11 cellular contexts compared by ENCODE assay signal in genomic region chr2:20617081-20617575, GRCh38. TPM values are rescaled to one million over a fixed set of nuclear protein-coding genes. Genes with fewer than 3 reads are reported as not detected.
DNase-seq lines count a peak whose midpoint lies in the region; ATAC-seq, FAIRE-seq and TF ChIP-seq lines count a peak whose summit lies in the region.
"Had no signal": no experiment of that assay in that cellular context is flagged by ENCODE, and none has a peak within 500 bp of the region (broad histone marks: within the 10 kb centered on the region; RNA-seq: fewer than 3 reads in every experiment).

No MANE protein-coding gene starts in this region.

- H2AK5ac ChIP-seq in IMR-90 (ENCODE audit: low read depth, low read length), result peak overlapping the region; percentile 93

- FAIRE-seq in K562 (lab: Jason Lieb, UNC) (peak; percentile 29), kidney (lab: Jason Lieb, UNC) (no peak)
- FAIRE-seq: TTC549 had no signal

- H4K5ac ChIP-seq in IMR-90 (ENCODE audit: low read depth, low read length), result peak overlapping the region; percentile 40

- ATAC-seq in IMR-90 (ENCODE audit: low read depth) (no peak), K562 (peak; percentile 78)

- in situ Hi-C loops in IMR-90 (cut with MboI; ENCODE audit: low sequenced_read_pairs), result no loop called here
- in situ Hi-C loops in K562 (cut with MboI), result no loop called here

- TF ChIP-seq CTCF in IMR-90 (conservative IDR thresholded peaks at IDR 0.05; ENCODE audit: low read depth, low read length) (no peak), K562 (IDR thresholded peaks at IDR 0.05 in 2 of 3, conservative IDR thresholded peaks at IDR 0.05 in 1 of 3; ENCODE audit: insufficient read depth in 2 of 3, low read depth in 1 of 3, low read length in 3 of 3) (no peak), kidney (IDR thresholded peaks at IDR 0.05; ENCODE audit: borderline replicate concordance, extremely low read depth, insufficient read depth) (no peak)

- no peaks in the 10 kb centered on the region for H3K79me2 ChIP-seq in K562 (ENCODE audit: control insufficient read depth, insufficient read depth, low read length)

- H2BK20ac ChIP-seq in IMR-90 (ENCODE audit: low read depth, low read length), result no peak overlapping the region; the same call in 1 of the 2 replicates

- H3K27me3 ChIP-seq in IMR-90 (ENCODE audit: control insufficient read depth, insufficient read depth, low read length), result no peaks in the 10 kb centered on the region
- H3K27me3 ChIP-seq in K562 (ENCODE audit: control insufficient read depth in 2 of 2, insufficient read depth in 2 of 2, low read length in 2 of 2), result no peaks in the 10 kb centered on the region

- no TSS peak for BruUV-seq in IMR-90 (replicated peaks; lab: Mats Ljungman, UMichigan)
- no TSS peak for BruUV-seq in K562 (replicated peaks; lab: Mats Ljungman, UMichigan)

- H2BK120ac ChIP-seq in IMR-90 (ENCODE audit: low read depth, low read length), result peak overlapping the region; percentile 95

- H3K27ac ChIP-seq in IMR-90 (ENCODE audit: insufficient read depth, low read length), result peak overlapping the region; percentile 90; the same call in 1 of the 2 replicates
- H3K27ac ChIP-seq in K562 (ENCODE audit: extremely low read depth, low read depth, low read length), result peak overlapping the region; percentile 32; the same call in 1 of the 3 replicates
- H3K27ac ChIP-seq in kidney (ENCODE audit: low read depth in 2 of 2, low read length in 2 of 2), result peak overlapping the region; percentile 94 to 97
- H3K27ac ChIP-seq in skin epidermis, result peak overlapping the region in 16 of 21 experiments; percentile 0 to 91 (median 79)

- H3K9me3 ChIP-seq in IMR-90 (ENCODE audit: control insufficient read depth, insufficient read depth, low read length) (no peaks in the 10 kb centered on the region), K562 (replicated peaks; ENCODE audit: control insufficient read depth, insufficient read depth, low read depth, low read length) (no peaks in the 10 kb centered on the region), kidney (ENCODE audit: control insufficient read depth in 1 of 2, low read length in 2 of 2) (no peaks in the 10 kb centered on the region)

- H4K20me1 ChIP-seq in IMR-90 (ENCODE audit: insufficient read depth, low read length), result no peaks in the 10 kb centered on the region
- no peaks in the 10 kb centered on the region for H4K20me1 ChIP-seq in K562 (replicated peaks; ENCODE audit: control insufficient read depth, insufficient read depth, low read length)

- H2AFZ ChIP-seq in IMR-90 (replicated peaks; ENCODE audit: low read length, poor library complexity) (peak overlapping the region; percentile 40), K562 (ENCODE audit: low read depth, low read length) (peak overlapping the region; percentile 43; the same call in 1 of the 2 replicates)

- H2BK5ac ChIP-seq in IMR-90 (ENCODE audit: low read depth, low read length, poor library complexity, severe bottlenecking), result peak overlapping the region; percentile 92

- DNase-seq in IMR-90 (no peak), K562 (ENCODE audit: extremely low read depth in 1 of 4, low spot score in 3 of 4) (peak; percentile 69 to 77 (median 74)), kidney (peak; percentile 94), DMS153 treated with DMSO at 0.1 percent for 48 hours (lab: John Stamatoyannopoulos, UW; ENCODE audit: unreplicated experiment) (no peak), KG1 (lab: John Stamatoyannopoulos, UW) (no peak), NCI-H1694 treated with DMSO at 0.1 percent for 48 hours (lab: John Stamatoyannopoulos, UW) (no peak), GM19240 (ENCODE audit: insufficient read length, low spot score) (no peak)
- DNase-seq: naive B cell, NCI-H1436 treated with DMSO at 0.1 percent for 48 hours had no signal

- H3K36me3 ChIP-seq in IMR-90 (ENCODE audit: control insufficient read depth, insufficient read depth, low read length) (peaks cover 16% of the 10 kb centered on the region), K562 (ENCODE audit: control insufficient read depth, insufficient read depth, low read length) (no peaks in the 10 kb centered on the region), kidney (ENCODE audit: control insufficient read depth in 1 of 2, insufficient read depth in 2 of 2, low read length in 2 of 2) (peaks cover 13 to 19% of the 10 kb centered on the region in 2 donors)

- peak overlapping the region; percentile 73 for H4K91ac ChIP-seq in IMR-90 (ENCODE audit: insufficient read depth, low read depth, low read length)

- H4K8ac ChIP-seq in IMR-90 (ENCODE audit: low read depth in 2 of 2, low read length in 2 of 2), result peak overlapping the region; percentile 32 to 83; a peak in 3 of 4 replicates

- no peak overlapping the region for H3K56ac ChIP-seq in IMR-90 (ENCODE audit: extremely low read depth, insufficient read depth, low read length)

- peak overlapping the region; percentile 74 for H2AK9ac ChIP-seq in IMR-90 (replicated peaks; ENCODE audit: low read depth, low read length, poor library complexity)

- peak overlapping the region; percentile 76 for H3K18ac ChIP-seq in IMR-90 (ENCODE audit: low read depth, low read length)

- H3K9ac ChIP-seq in IMR-90 (ENCODE audit: low read depth, low read length), result no peak overlapping the region
- peak overlapping the region in 1 of 2 experiments; percentile 77; a peak in 3 of 4 replicates for H3K9ac ChIP-seq in K562 (ENCODE audit: insufficient read depth in 1 of 2, low read depth in 2 of 2, low read length in 2 of 2)
- peak overlapping the region; percentile 45 to 90 for H3K9ac ChIP-seq in kidney (ENCODE audit: low read length in 2 of 2)

- H3K9me1 ChIP-seq in IMR-90 (ENCODE audit: insufficient read depth, low read length), result peaks cover 23% of the 10 kb centered on the region
- H3K9me1 ChIP-seq in K562 (ENCODE audit: control insufficient read depth, insufficient read depth, low read length), result no peaks in the 10 kb centered on the region

- H3K4me3 ChIP-seq in IMR-90 (ENCODE audit: insufficient read depth, low read depth, low read length) (no peak overlapping the region), K562 (no peak overlapping the region), kidney (ENCODE audit: low read length in 2 of 2) (no peak overlapping the region), skin epidermis (no peak overlapping the region)

- TF ChIP-seq POLR2A in IMR-90 (IDR thresholded peaks at IDR 0.05; ENCODE audit: low read depth, low read length) (no peak), K562 (conservative IDR thresholded peaks at IDR 0.05) (no peak)

- H3K14ac ChIP-seq in IMR-90 (replicated peaks; ENCODE audit: low read depth, low read length), result peak overlapping the region; percentile 93; the same call in 1 of the 2 replicates

- CTCF ChIA-PET in IMR-90 (lab: Yijun Ruan, JAX) (interaction anchor here (0.6 to 1.6 kb wide), 10 partner anchors 13 to 180 kb away, joined by 3 to 16 read pairs (median 4); partner anchors contain the start of gene RHOB), K562 (lab: Yijun Ruan, JAX; ENCODE audit: low intra/inter-chr PET ratio) (no interaction called here)

- H3K4ac ChIP-seq in IMR-90 (ENCODE audit: low read depth, low read length), result peak overlapping the region; percentile 97

- 80% methylated on average over 1 of the region's 10 CpGs; no CpG with 5 or more reads in 1 of the 2 experiments for WGBS in IMR-90 (ENCODE audit: extremely low coverage in 2 of 2, insufficient read length in 1 of 2), 2 experiments
- 24% methylated on average over 7 of the region's 10 CpGs for WGBS in K562 (ENCODE audit: insufficient coverage, low coverage, missing lambda C conversion rate)

- H2BK15ac ChIP-seq in IMR-90 (ENCODE audit: low read depth, low read length), result peak overlapping the region; percentile 49; the same call in 2 of the 3 replicates

- peaks cover 25% of the 10 kb centered on the region for H3K4me1 ChIP-seq in IMR-90 (ENCODE audit: control insufficient read depth, insufficient read depth, low read length)
- H3K4me1 ChIP-seq in K562 (replicated peaks in 1 of 2; ENCODE audit: control insufficient read depth in 2 of 2, insufficient read depth in 2 of 2, low read length in 2 of 2), result peaks cover 19 to 31% of the 10 kb centered on the region in 2 experiments
- peaks cover 60 to 69% of the 10 kb centered on the region in 2 donors for H3K4me1 ChIP-seq in kidney (ENCODE audit: control insufficient read depth in 1 of 2, insufficient read depth in 1 of 2, low read depth in 1 of 2, low read length in 2 of 2)

- dilution Hi-C loops in IMR-90 (cut with HindIII; ENCODE audit: low sequenced_read_pairs, unreplicated experiment), result no loop called here

- intact Hi-C loops in IMR-90 (cut with micrococcal nuclease), result no loop called here
- intact Hi-C loops in K562 (cut with micrococcal nuclease), result no loop called here
- intact Hi-C loops in kidney (cut with DNase I), result no loop called here

- POLR2A ChIA-PET in IMR-90 (lab: Charles Lee; ENCODE audit: unreplicated experiment) (interaction anchor here (2.1 kb wide), 1 partner anchor 170 kb away, joined by 14 read pairs; the partner anchor contains the start of gene RHOB), K562 (lab: Yijun Ruan, JAX) (interaction anchor here (0.6 to 1.2 kb wide), 4 partner anchors 8 to 168 kb away, joined by 3 to 5 read pairs (median 3); no protein-coding TSS in a partner anchor)

- no peak for TF ChIP-seq EP300 in K562 (IDR thresholded peaks at IDR 0.05; ENCODE audit: low read length)

- TF ChIP-seq RAD21 in IMR-90 (IDR thresholded peaks at IDR 0.05; ENCODE audit: low read length), result no peak
- TF ChIP-seq RAD21 in K562 (CRISPR knock-in tag; conservative IDR thresholded peaks at IDR 0.05 in 1 of 2, IDR thresholded peaks at IDR 0.05 in 1 of 2), result no peak

- peaks cover 0 to 18% of the 10 kb centered on the region in 2 experiments; a peak in 1 of 4 replicates for H3K79me1 ChIP-seq in IMR-90 (ENCODE audit: low read depth in 1 of 2, low read length in 2 of 2)

- peak overlapping the region; percentile 74; the same call in 1 of the 2 replicates for H3K23ac ChIP-seq in IMR-90 (ENCODE audit: low read depth, low read length)

- no peak overlapping the region for H3K4me2 ChIP-seq in IMR-90 (ENCODE audit: low read depth, low read length)
- peak overlapping the region; percentile 32; the same call in 1 of the 2 replicates for H3K4me2 ChIP-seq in K562 (ENCODE audit: insufficient read depth, low read length)

RNA-seq across cellular contexts. Expression of gene HS1BP3, which starts 33.8 kb away (rescaled TPM):
- total RNA-seq in IMR-90 (2012; rRNA removed), result 9.0 and 10.3 TPM in 2 replicates
- 13.6 and 14.8 TPM in 2 replicates for polyA plus RNA-seq in IMR-90 (2012; rRNA removed)
- 12.6 and 13.7 TPM in 2 replicates for polyA plus RNA-seq in IMR-90 (2012; cell fraction: cytosol; rRNA removed)
- polyA plus RNA-seq in IMR-90 (2012; cell fraction: nucleus; rRNA removed; ENCODE audit: low replicate concordance), result 34.4 and 38.9 TPM in 2 replicates
- total RNA-seq in K562 (2011; cell fraction: chromatin; rRNA removed; ENCODE audit: low replicate concordance), result 4.8 and 13.7 TPM in 2 replicates
- 6.7 and 9.2 TPM in 2 replicates for total RNA-seq in K562 (2011; cell fraction: nucleolus; rRNA removed)
- total RNA-seq in K562 (2011; cell fraction: nucleoplasm; rRNA removed), result 8.7 and 9.6 TPM in 2 replicates
- 6.5 and 6.7 TPM in 2 replicates for total RNA-seq in K562 (2014; rRNA removed)
- total RNA-seq in K562 (2014; rRNA removed; fragmentation: Illumina TruSeq; extraction: Trizol), result 2.0 and 3.5 TPM in 2 replicates
- total RNA-seq in K562 (2015; rRNA removed; fragmentation: Illumina TruSeq; extraction: Trizol), result 7.6 and 8.3 TPM in 2 replicates
- total RNA-seq in K562 (2021), result 7.4 and 7.5 TPM in 2 replicates
- polyA plus RNA-seq in K562 (2011; rRNA removed), result 3.0 and 6.5 TPM in 2 replicates
- 3.3 and 4.1 TPM in 2 replicates for polyA plus RNA-seq in K562 (2011; cell fraction: cytosol; rRNA removed)
- polyA plus RNA-seq in K562 (2011; cell fraction: nucleus; rRNA removed), result 8.2 and 10.8 TPM in 2 replicates
- polyA plus RNA-seq in K562 (2012), result 7.9 and 28.0 TPM in 2 replicates
- 5.9 and 6.9 TPM in 2 replicates for polyA plus RNA-seq in K562 (2014; fragmentation: Illumina TruSeq; extraction: Trizol)
- polyA plus RNA-seq in K562 (2014; fragmentation: Nextera tagmentation; extraction: Ambion mirVana), result under 1 TPM; 0.41 to 0.63 TPM
- 5.9 and 6.2 TPM in 2 replicates for polyA plus RNA-seq in K562 (2014; rRNA removed)
- 2.3 and 5.2 TPM in 2 replicates for polyA minus RNA-seq in K562 (2011; rRNA and poly(A)+ RNA removed)
- polyA minus RNA-seq in K562 (2011; cell fraction: cytosol; rRNA and poly(A)+ RNA removed), result 2.2 and 6.9 TPM in 2 replicates
- 9.1 and 9.4 TPM in 2 replicates for polyA minus RNA-seq in K562 (2011; cell fraction: nucleus; rRNA and poly(A)+ RNA removed)
- total RNA-seq in kidney, result 35.5 TPM
- polyA plus RNA-seq in kidney (ENCODE audit: insufficient read depth, low read depth, low replicate concordance), result 37.5 TPM

RNA-seq across cellular contexts. Expression of gene GDF7, which starts 49.8 kb away (rescaled TPM):
- under 0.01 TPM in 2 replicates for total RNA-seq in IMR-90 (2012; rRNA removed)
- polyA plus RNA-seq in IMR-90 (2012; rRNA removed), result 0.02 TPM in 1 of 2 replicates, not detected in the other
- under 0.01 and 0.01 TPM in 2 replicates for polyA plus RNA-seq in IMR-90 (2012; cell fraction: cytosol; rRNA removed)
- 0.03 and 0.10 TPM in 2 replicates for polyA plus RNA-seq in IMR-90 (2012; cell fraction: nucleus; rRNA removed; ENCODE audit: low replicate concordance)
- total RNA-seq in K562 (2011; cell fraction: chromatin; rRNA removed; ENCODE audit: low replicate concordance), result not detected in 2 replicates
- not detected in 2 replicates for total RNA-seq in K562 (2011; cell fraction: nucleolus; rRNA removed)
- total RNA-seq in K562 (2011; cell fraction: nucleoplasm; rRNA removed), result not detected in 2 replicates
- total RNA-seq in K562 (2014; rRNA removed), result not detected in 2 replicates
- total RNA-seq in K562 (2014; rRNA removed; fragmentation: Illumina TruSeq; extraction: Trizol), result not detected in 2 replicates
- not detected in 2 replicates for total RNA-seq in K562 (2015; rRNA removed; fragmentation: Illumina TruSeq; extraction: Trizol)
- total RNA-seq in K562 (2021), result not detected in 2 replicates
- 0.01 TPM in 1 of 2 replicates, not detected in the other for polyA plus RNA-seq in K562 (2011; rRNA removed)
- polyA plus RNA-seq in K562 (2011; cell fraction: cytosol; rRNA removed), result 0.01 TPM in 1 of 2 replicates, not detected in the other
- polyA plus RNA-seq in K562 (2011; cell fraction: nucleus; rRNA removed), result 0.06 TPM in 1 of 2 replicates, not detected in the other
- polyA plus RNA-seq in K562 (2012), result 0.04 and 0.11 TPM in 2 replicates
- not detected in 2 replicates for polyA plus RNA-seq in K562 (2014; fragmentation: Illumina TruSeq; extraction: Trizol)
- polyA plus RNA-seq in K562 (2014; fragmentation: Nextera tagmentation; extraction: Ambion mirVana), result under 1 TPM; 0.01 TPM
- 0.01 TPM in 1 of 2 replicates, not detected in the other for polyA plus RNA-seq in K562 (2014; rRNA removed)
- under 0.01 and 0.03 TPM in 2 replicates for polyA minus RNA-seq in K562 (2011; rRNA and poly(A)+ RNA removed)
- 0.09 TPM in 1 of 2 replicates, not detected in the other for polyA minus RNA-seq in K562 (2011; cell fraction: cytosol; rRNA and poly(A)+ RNA removed)
- polyA minus RNA-seq in K562 (2011; cell fraction: nucleus; rRNA and poly(A)+ RNA removed), result under 0.01 TPM in 1 of 2 replicates, not detected in the other
- 12.5 TPM for total RNA-seq in kidney
- 1.8 TPM for polyA plus RNA-seq in kidney (ENCODE audit: insufficient read depth, low read depth, low replicate concordance)

Comparison
In these comparisons a context has a peak if more than half of its experiments do, and no peak if none do; other contexts are left out.
1. DNase-seq: peak in K562 (4 of 4) and kidney (single experiment); none in IMR-90 (single experiment), DMS153 treated with DMSO at 0.1 percent for 48 hours (single experiment), KG1 (single experiment), NCI-H1694 treated with DMSO at 0.1 percent for 48 hours (single experiment) and GM19240 (single experiment).
2. H3K27ac ChIP-seq: peak in every context shown above with its lines; median percentile 96 in kidney; 90 in IMR-90; 79 in skin epidermis; 32 in K562.
3. RNA of gene GDF7, which starts 49.8 kb away (total RNA-seq): 12.5 TPM in kidney (single experiment); under 0.01 TPM in IMR-90 and not detected in K562; every median in the first group is over 10 times any median in the second.